In the genomic region with DNA sequence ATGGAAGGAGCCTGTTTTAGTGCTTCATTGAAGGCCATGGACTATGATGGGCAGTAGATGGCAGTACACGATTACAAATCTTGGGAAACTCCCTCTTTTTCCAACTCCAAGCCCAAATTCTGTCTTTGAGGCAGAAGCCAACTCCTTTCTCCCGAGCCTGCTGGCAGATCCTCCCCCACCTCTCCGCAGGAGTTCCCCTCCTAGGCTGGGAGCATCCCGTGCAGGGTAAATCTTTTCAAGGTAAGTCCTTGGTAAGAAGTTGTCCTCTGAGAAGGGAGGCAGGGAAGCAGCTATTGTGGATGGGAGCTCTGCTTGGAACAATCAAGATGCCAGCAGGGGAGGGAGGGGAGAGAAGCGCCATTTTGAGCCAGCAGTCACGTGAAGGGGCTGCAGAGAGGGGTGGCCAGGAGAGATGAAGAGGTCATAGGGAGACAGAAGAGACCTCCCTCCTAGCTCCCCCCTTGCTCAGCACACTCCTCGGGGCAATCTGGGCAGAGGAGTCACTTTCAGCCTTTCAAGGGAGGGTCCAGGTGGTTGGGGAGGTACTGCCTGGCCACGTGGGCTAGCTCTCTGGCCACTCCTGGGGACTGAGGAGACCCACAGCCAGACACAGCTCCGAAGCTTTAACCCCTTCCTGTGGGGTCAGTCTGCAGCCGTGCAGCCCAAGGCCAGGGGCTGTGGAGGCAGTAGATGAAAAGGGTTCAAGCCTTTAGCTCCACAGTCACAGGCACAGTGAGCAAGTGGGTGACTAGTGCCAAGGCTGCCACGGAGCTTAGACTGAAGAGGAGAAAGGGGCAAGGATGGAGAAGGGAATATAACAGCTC, we compare ENCODE assay signal across 2 cellular contexts.
TF ChIP-seq lines count a peak whose summit lies in the region.

No MANE protein-coding gene starts in this region.

TF ChIP-seq in H1, 55 proteins besides CTCF, POLR2A, EP300 and RAD21 (continues in another document):
- TF ChIP-seq CTBP2 (IDR thresholded peaks at IDR 0.05; ENCODE audit: borderline replicate concordance, insufficient read depth, insufficient read length, low read length) (no peak), POU5F1 (IDR thresholded peaks at IDR 0.05; ENCODE audit: low read depth, low read length) (no peak), TEAD4 (IDR thresholded peaks at IDR 0.05; ENCODE audit: low read depth, low read length) (no peak), TCF12 (IDR thresholded peaks at IDR 0.05; ENCODE audit: low read depth, low read length) (no peak), CEBPB (IDR thresholded peaks at IDR 0.05; ENCODE audit: low read depth, low read length) (peak; percentile 2; the same call in 1 of the 2 replicates), BRCA1 (IDR thresholded peaks at IDR 0.05; ENCODE audit: low read depth, low read length) (no peak), POLR2AphosphoS5 (IDR thresholded peaks at IDR 0.05; ENCODE audit: low read depth, low read length) (peak; percentile 66; the same call in 1 of the 2 replicates), RFX5 (IDR thresholded peaks at IDR 0.05; ENCODE audit: borderline replicate concordance, low read depth, low read length) (no peak), GTF2F1 (IDR thresholded peaks at IDR 0.05; ENCODE audit: borderline replicate concordance, low read depth, low read length) (0 out of 2 replicates have a peak, but pooled peaks have one; percentile 50), BACH1 (IDR thresholded peaks at IDR 0.05; ENCODE audit: low read length) (no peak), JUND (IDR thresholded peaks at IDR 0.05; ENCODE audit: low read length) (no peak), BCL11A (IDR thresholded peaks at IDR 0.05; ENCODE audit: low read depth in 2 of 2, low read length in 2 of 2) (no peak), SUZ12 (IDR thresholded peaks at IDR 0.05; ENCODE audit: low read length) (no peak), JUN (IDR thresholded peaks at IDR 0.05; ENCODE audit: low read depth, low read length) (no peak), CHD2 (IDR thresholded peaks at IDR 0.05; ENCODE audit: low read length) (no peak), NRF1 (IDR thresholded peaks at IDR 0.05; ENCODE audit: low read depth, low read length) (no peak), NANOG (IDR thresholded peaks at IDR 0.05; ENCODE audit: insufficient read depth, low read depth, low read length, poor library complexity, severe bottlenecking) (peak; percentile 60), SP1 (IDR thresholded peaks at IDR 0.05; ENCODE audit: low read depth, low read length) (no peak), HDAC6 (IDR thresholded peaks at IDR 0.05; ENCODE audit: low read depth, low read length) (no peak), CHD1 (IDR thresholded peaks at IDR 0.05; ENCODE audit: low read depth, low read length) (no peak), KDM1A (IDR thresholded peaks at IDR 0.05; ENCODE audit: borderline replicate concordance, low read length) (0 out of 2 replicates have a peak, but pooled peaks have one; percentile 40), SIRT6 (IDR thresholded peaks at IDR 0.05; ENCODE audit: low read length) (no peak), ASH2L (IDR thresholded peaks at IDR 0.05; ENCODE audit: low read length) (peak; percentile 95), TAF7 (optimal IDR thresholded peaks at IDR 0.05; ENCODE audit: borderline replicate concordance, low read depth, low read length) (no peak), SRF (IDR thresholded peaks at IDR 0.05; ENCODE audit: low read depth, low read length) (no peak), TAF1 (IDR thresholded peaks at IDR 0.05; ENCODE audit: low read depth, low read length) (peak; percentile 87), MAFK (IDR thresholded peaks at IDR 0.05; ENCODE audit: low read depth, low read length) (0 out of 2 replicates have a peak, but pooled peaks have one; percentile 9), ZNF274 (IDR thresholded peaks at IDR 0.05; ENCODE audit: borderline replicate concordance, extremely low read depth, low read length) (no peak), SAP30 (IDR thresholded peaks at IDR 0.05; ENCODE audit: insufficient read depth, insufficient replicate concordance, low read length) (no peak), SP2 (IDR thresholded peaks at IDR 0.05; ENCODE audit: low read length) (no peak), GABPA (IDR thresholded peaks at IDR 0.05; ENCODE audit: borderline replicate concordance, insufficient read depth, low read length) (no peak), RXRA (IDR thresholded peaks at IDR 0.05; ENCODE audit: insufficient read depth, low read depth, low read length) (no peak), RNF2 (IDR thresholded peaks at IDR 0.05; ENCODE audit: borderline replicate concordance, low read depth, low read length, missing control alignments, poor library complexity, severe bottlenecking) (no peak), YY1 (IDR thresholded peaks at IDR 0.05; ENCODE audit: low read depth, low read length) (peak; percentile 93), KDM5A (IDR thresholded peaks at IDR 0.05; ENCODE audit: low read length) (peak; percentile 41; the same call in 1 of the 2 replicates), FOSL1 (IDR thresholded peaks at IDR 0.05; ENCODE audit: insufficient read depth, low read depth, low read length) (no peak), SIX5 (IDR thresholded peaks at IDR 0.05; ENCODE audit: low read depth, low read length) (no peak), KDM4A (IDR thresholded peaks at IDR 0.05; ENCODE audit: low read depth, low read length, severe bottlenecking) (no peak)
- TF ChIP-seq, protein P1, sequence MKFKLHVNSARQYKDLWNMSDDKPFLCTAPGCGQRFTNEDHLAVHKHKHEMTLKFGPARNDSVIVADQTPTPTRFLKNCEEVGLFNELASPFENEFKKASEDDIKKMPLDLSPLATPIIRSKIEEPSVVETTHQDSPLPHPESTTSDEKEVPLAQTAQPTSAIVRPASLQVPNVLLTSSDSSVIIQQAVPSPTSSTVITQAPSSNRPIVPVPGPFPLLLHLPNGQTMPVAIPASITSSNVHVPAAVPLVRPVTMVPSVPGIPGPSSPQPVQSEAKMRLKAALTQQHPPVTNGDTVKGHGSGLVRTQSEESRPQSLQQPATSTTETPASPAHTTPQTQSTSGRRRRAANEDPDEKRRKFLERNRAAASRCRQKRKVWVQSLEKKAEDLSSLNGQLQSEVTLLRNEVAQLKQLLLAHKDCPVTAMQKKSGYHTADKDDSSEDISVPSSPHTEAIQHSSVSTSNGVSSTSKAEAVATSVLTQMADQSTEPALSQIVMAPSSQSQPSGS (IDR thresholded peaks at IDR 0.05; ENCODE audit: low read length): peak; percentile 55; the same call in 1 of the 2 replicates
- TF ChIP-seq, protein P2, sequence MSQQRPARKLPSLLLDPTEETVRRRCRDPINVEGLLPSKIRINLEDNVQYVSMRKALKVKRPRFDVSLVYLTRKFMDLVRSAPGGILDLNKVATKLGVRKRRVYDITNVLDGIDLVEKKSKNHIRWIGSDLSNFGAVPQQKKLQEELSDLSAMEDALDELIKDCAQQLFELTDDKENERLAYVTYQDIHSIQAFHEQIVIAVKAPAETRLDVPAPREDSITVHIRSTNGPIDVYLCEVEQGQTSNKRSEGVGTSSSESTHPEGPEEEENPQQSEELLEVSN (IDR thresholded peaks at IDR 0.05): peak; percentile 40; the same call in 1 of the 2 replicates
- TF ChIP-seq, protein P3, sequence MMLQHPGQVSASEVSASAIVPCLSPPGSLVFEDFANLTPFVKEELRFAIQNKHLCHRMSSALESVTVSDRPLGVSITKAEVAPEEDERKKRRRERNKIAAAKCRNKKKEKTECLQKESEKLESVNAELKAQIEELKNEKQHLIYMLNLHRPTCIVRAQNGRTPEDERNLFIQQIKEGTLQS (IDR thresholded peaks at IDR 0.05; ENCODE audit: insufficient read depth, low read depth, low read length): peak; percentile 72; the same call in 1 of the 2 replicates

TF ChIP-seq in HepG2, 621 proteins besides CTCF, POLR2A, EP300 and RAD21 (continues in another document):
- peak; percentile 87 for TF ChIP-seq STAG1 (CRISPR knock-in tag; IDR thresholded peaks at IDR 0.05)
- TF ChIP-seq RXRA (CRISPR knock-in tag; IDR thresholded peaks at IDR 0.05): 0 out of 2 replicates have a peak, but pooled peaks have one; percentile 22
- TF ChIP-seq, protein P4, sequence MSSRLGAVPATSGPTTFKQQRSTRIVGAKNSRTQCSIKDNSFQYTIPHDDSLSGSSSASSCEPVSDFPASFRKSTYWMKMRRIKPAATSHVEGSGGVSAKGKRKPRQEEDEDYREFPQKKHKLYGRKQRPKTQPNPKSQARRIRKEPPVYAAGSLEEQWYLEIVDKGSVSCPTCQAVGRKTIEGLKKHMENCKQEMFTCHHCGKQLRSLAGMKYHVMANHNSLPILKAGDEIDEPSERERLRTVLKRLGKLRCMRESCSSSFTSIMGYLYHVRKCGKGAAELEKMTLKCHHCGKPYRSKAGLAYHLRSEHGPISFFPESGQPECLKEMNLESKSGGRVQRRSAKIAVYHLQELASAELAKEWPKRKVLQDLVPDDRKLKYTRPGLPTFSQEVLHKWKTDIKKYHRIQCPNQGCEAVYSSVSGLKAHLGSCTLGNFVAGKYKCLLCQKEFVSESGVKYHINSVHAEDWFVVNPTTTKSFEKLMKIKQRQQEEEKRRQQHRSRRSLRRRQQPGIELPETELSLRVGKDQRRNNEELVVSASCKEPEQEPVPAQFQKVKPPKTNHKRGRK (CRISPR knock-in tag; IDR thresholded peaks at IDR 0.05): no peak
- no peak for TF ChIP-seq MZF1 (CRISPR knock-in tag; IDR thresholded peaks at IDR 0.05; ENCODE audit: borderline replicate concordance)
- TF ChIP-seq PHF21A (CRISPR knock-in tag; IDR thresholded peaks at IDR 0.05): peak; percentile 38; the same call in 1 of the 2 replicates
- TF ChIP-seq ZMAT3 (CRISPR knock-in tag; conservative IDR thresholded peaks at IDR 0.05): peak; percentile 72; the same call in 1 of the 2 replicates
- TF ChIP-seq, protein P5, sequence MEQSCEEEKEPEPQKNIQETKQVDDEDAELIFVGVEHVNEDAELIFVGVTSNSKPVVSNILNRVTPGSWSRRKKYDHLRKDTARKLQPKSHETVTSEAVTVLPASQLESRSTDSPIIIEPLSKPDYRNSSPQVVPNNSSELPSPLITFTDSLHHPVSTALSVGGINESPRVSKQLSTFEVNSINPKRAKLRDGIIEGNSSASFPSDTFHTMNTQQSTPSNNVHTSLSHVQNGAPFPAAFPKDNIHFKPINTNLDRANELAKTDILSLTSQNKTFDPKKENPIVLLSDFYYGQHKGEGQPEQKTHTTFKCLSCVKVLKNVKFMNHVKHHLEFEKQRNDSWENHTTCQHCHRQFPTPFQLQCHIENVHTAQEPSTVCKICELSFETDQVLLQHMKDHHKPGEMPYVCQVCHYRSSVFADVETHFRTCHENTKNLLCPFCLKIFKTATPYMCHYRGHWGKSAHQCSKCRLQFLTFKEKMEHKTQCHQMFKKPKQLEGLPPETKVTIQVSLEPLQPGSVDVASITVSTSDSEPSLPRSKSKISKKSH (CRISPR knock-in tag; IDR thresholded peaks at IDR 0.05; ENCODE audit: borderline replicate concordance): peak; percentile 64; the same call in 1 of the 2 replicates
- TF ChIP-seq ZNF350 (CRISPR knock-in tag; IDR thresholded peaks at IDR 0.05; ENCODE audit: borderline replicate concordance, low read depth): peak; percentile 71; the same call in 1 of the 2 replicates
- no peak for TF ChIP-seq NR2C2 (CRISPR knock-in tag; IDR thresholded peaks at IDR 0.05; ENCODE audit: borderline replicate concordance)
- TF ChIP-seq YEATS4 (CRISPR knock-in tag; IDR thresholded peaks at IDR 0.05; ENCODE audit: borderline replicate concordance): peak; percentile 56
- peak; percentile 56 for TF ChIP-seq ZMYM4 (CRISPR knock-in tag; IDR thresholded peaks at IDR 0.05)
- TF ChIP-seq, protein P6, sequence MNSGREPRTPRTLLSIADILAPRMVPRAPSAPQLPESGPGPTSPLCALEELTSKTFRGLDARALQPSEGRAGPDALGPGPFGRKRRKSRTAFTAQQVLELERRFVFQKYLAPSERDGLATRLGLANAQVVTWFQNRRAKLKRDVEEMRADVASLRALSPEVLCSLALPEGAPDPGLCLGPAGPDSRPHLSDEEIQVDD (CRISPR knock-in tag; IDR thresholded peaks at IDR 0.05; ENCODE audit: borderline replicate concordance): no peak
- TF ChIP-seq JARID2 (CRISPR knock-in tag; IDR thresholded peaks at IDR 0.05; ENCODE audit: insufficient replicate concordance): peak; percentile 54
- TF ChIP-seq, protein P7, sequence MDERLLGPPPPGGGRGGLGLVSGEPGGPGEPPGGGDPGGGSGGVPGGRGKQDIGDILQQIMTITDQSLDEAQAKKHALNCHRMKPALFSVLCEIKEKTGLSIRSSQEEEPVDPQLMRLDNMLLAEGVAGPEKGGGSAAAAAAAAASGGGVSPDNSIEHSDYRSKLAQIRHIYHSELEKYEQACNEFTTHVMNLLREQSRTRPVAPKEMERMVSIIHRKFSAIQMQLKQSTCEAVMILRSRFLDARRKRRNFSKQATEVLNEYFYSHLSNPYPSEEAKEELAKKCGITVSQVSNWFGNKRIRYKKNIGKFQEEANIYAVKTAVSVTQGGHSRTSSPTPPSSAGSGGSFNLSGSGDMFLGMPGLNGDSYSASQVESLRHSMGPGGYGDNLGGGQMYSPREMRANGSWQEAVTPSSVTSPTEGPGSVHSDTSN (CRISPR knock-in tag; IDR thresholded peaks at IDR 0.05): peak; percentile 39; the same call in 1 of the 2 replicates
- TF ChIP-seq, protein P8, sequence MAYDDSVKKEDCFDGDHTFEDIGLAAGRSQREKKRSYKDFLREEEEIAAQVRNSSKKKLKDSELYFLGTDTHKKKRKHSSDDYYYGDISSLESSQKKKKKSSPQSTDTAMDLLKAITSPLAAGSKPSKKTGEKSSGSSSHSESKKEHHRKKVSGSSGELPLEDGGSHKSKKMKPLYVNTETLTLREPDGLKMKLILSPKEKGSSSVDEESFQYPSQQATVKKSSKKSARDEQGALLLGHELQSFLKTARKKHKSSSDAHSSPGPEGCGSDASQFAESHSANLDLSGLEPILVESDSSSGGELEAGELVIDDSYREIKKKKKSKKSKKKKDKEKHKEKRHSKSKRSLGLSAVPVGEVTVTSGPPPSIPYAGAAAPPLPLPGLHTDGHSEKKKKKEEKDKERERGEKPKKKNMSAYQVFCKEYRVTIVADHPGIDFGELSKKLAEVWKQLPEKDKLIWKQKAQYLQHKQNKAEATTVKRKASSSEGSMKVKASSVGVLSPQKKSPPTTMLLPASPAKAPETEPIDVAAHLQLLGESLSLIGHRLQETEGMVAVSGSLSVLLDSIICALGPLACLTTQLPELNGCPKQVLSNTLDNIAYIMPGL (CRISPR knock-in tag; IDR thresholded peaks at IDR 0.05; ENCODE audit: borderline replicate concordance in 1 of 2, low read depth in 1 of 2): peak in 1 of 2 experiments; percentile 78; a peak in 3 of 4 replicates
- 0 out of 2 replicates have a peak, but pooled peaks have one; percentile 19 for TF ChIP-seq ISL2 (CRISPR knock-in tag; IDR thresholded peaks at IDR 0.05)
- TF ChIP-seq SUZ12 (IDR thresholded peaks at IDR 0.05; ENCODE audit: low read depth, low read length): no peak
- peak; percentile 81 for TF ChIP-seq RAD51 (IDR thresholded peaks at IDR 0.05; ENCODE audit: borderline replicate concordance)
- no peak for TF ChIP-seq CREB1 (IDR thresholded peaks at IDR 0.05)
- 0 out of 2 replicates have a peak, but pooled peaks have one; percentile 28 for TF ChIP-seq CREB1 (CRISPR knock-in tag; IDR thresholded peaks at IDR 0.05)
- TF ChIP-seq, protein P9, sequence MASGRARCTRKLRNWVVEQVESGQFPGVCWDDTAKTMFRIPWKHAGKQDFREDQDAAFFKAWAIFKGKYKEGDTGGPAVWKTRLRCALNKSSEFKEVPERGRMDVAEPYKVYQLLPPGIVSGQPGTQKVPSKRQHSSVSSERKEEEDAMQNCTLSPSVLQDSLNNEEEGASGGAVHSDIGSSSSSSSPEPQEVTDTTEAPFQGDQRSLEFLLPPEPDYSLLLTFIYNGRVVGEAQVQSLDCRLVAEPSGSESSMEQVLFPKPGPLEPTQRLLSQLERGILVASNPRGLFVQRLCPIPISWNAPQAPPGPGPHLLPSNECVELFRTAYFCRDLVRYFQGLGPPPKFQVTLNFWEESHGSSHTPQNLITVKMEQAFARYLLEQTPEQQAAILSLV (CRISPR knock-in tag; IDR thresholded peaks at IDR 0.05; ENCODE audit: borderline replicate concordance): 0 out of 2 replicates have a peak, but pooled peaks have one; percentile 30
- TF ChIP-seq SNRNP70 (IDR thresholded peaks at IDR 0.05; ENCODE audit: low read depth, low read length): no peak
- peak; percentile 73 for TF ChIP-seq HDAC1 (CRISPR knock-in tag; IDR thresholded peaks at IDR 0.05)
